In genomic region chr22:28259774-28260173, GRCh38 we compare ENCODE assay signal across 17 cellular contexts.
DNase-seq lines count a peak whose midpoint lies in the region; ATAC-seq and TF ChIP-seq lines count a peak whose summit lies in the region.
"Had no signal": no experiment of that assay in that cellular context is flagged by ENCODE, and none has a peak within 500 bp of the region (broad histone marks: within the 10 kb centered on the region; RNA-seq: fewer than 3 reads in every experiment).

No MANE protein-coding gene starts in this region.

- ATAC-seq in GM19455 (IDR thresholded peaks at IDR 0.05; ENCODE audit: unreplicated experiment) (no peak), HG03342 (IDR thresholded peaks at IDR 0.05; ENCODE audit: unreplicated experiment) (no peak), GM18909 (IDR thresholded peaks at IDR 0.05; ENCODE audit: poor library complexity, unreplicated experiment) (no peak), GM21717 (IDR thresholded peaks at IDR 0.05; ENCODE audit: unreplicated experiment) (no peak)
- ATAC-seq: GM23338, HCT116 had no signal

- H3K36me3 Mint-ChIP-seq in brain (peaks cover 34% of the 10 kb centered on the region), mesothelial cell of epicardium (peaks cover 16% of the 10 kb centered on the region), neural progenitor cell (peaks cover 16% of the 10 kb centered on the region)
- H3K36me3 Mint-ChIP-seq: CD4-positive, alpha-beta memory T cell had no signal

- H3F3A ChIP-seq in neural progenitor cell (ENCODE audit: low read depth), result no peaks in the 10 kb centered on the region

- no peak overlapping the region for H3K9ac ChIP-seq in neural progenitor cell

- H3K27me3 ChIP-seq in neural progenitor cell, result no peaks in the 10 kb centered on the region

- H3K36me3 ChIP-seq in neural progenitor cell, result peaks cover 5% of the 10 kb centered on the region

- TF ChIP-seq CTCF in brain (conservative IDR thresholded peaks at IDR 0.05), result no peak
- TF ChIP-seq CTCF in mesothelial cell of epicardium (IDR thresholded peaks at IDR 0.05; ENCODE audit: unreplicated experiment), result no peak
- no peak for TF ChIP-seq CTCF in neural progenitor cell (IDR thresholded peaks at IDR 0.05)

- no peaks in the 10 kb centered on the region for H3K4me1 ChIP-seq in neural progenitor cell

- H3K4me1 Mint-ChIP-seq in brain (peaks cover 32% of the 10 kb centered on the region), mesothelial cell of epicardium (peaks cover 16% of the 10 kb centered on the region), neural progenitor cell (no peaks in the 10 kb centered on the region)
- H3K4me1 Mint-ChIP-seq: CD4-positive, alpha-beta memory T cell; H9 had no signal

- H3K4me2 ChIP-seq in neural progenitor cell, result no peak overlapping the region
- H3K4me2 ChIP-seq: GM23338 had no signal

- no peak for DNase-seq in mesothelial cell of epicardium (ENCODE audit: low spot score in 2 of 2, unreplicated experiment in 2 of 2)
- no peak for DNase-seq in neural progenitor cell (ENCODE audit: low spot score)
- DNase-seq: C1 segment of cervical spinal cord; Calu3; CD4-positive, alpha-beta memory T cell; COR-L47; DMS53; DMS79 treated with DMSO at 0.1 percent for 48 hours; GF-D8; H9 had no signal

- H3K27ac ChIP-seq in neural progenitor cell, result no peak overlapping the region

- H3K9me3 Mint-ChIP-seq in brain (peaks cover 2 to 10% (median 5%) of the 10 kb centered on the region in 5 experiments), mesothelial cell of epicardium (peaks cover 10% of the 10 kb centered on the region), neural progenitor cell (peaks cover 8% of the 10 kb centered on the region)
- H3K9me3 Mint-ChIP-seq: GM23338, H9 had no signal

- no peak overlapping the region for H3K4me3 ChIP-seq in neural progenitor cell
- H3K4me3 ChIP-seq: GM23338 had no signal

- H2AFZ ChIP-seq in neural progenitor cell (replicated peaks), result no peak overlapping the region
- H2AFZ ChIP-seq: GM23338 had no signal

- H4K20me1 ChIP-seq in neural progenitor cell (ENCODE audit: low read depth), result peaks cover 8% of the 10 kb centered on the region

- H3K79me2 ChIP-seq in neural progenitor cell (ENCODE audit: low read depth), result no peaks in the 10 kb centered on the region

- no peaks in the 10 kb centered on the region for H3K9me3 ChIP-seq in neural progenitor cell (ENCODE audit: low read depth)

- peak overlapping the region in 1 of 5 experiments; percentile 35 for H3K4me3 Mint-ChIP-seq in brain
- H3K4me3 Mint-ChIP-seq in mesothelial cell of epicardium, result no peak overlapping the region
- H3K4me3 Mint-ChIP-seq in neural progenitor cell, result no peak overlapping the region
- H3K4me3 Mint-ChIP-seq: CD4-positive, alpha-beta memory T cell; GM23338; H9 had no signal

- H3K27me3 Mint-ChIP-seq in brain (no peaks in the 10 kb centered on the region), mesothelial cell of epicardium (ENCODE audit: low read depth) (no peaks in the 10 kb centered on the region), neural progenitor cell (ENCODE audit: insufficient read depth, low read depth) (no peaks in the 10 kb centered on the region)

- H3K27ac Mint-ChIP-seq in brain (peak overlapping the region in 3 of 5 experiments; percentile 25 to 79 (median 59)), mesothelial cell of epicardium (peak overlapping the region; percentile 49), neural progenitor cell (peak overlapping the region; percentile 6)
- H3K27ac Mint-ChIP-seq: CD4-positive, alpha-beta memory T cell; GM23338; H9 had no signal

Comparison
In these comparisons a context has a peak if more than half of its experiments do, and no peak if none do; other contexts are left out.
1. H3K27ac Mint-ChIP-seq: peak in every context shown above with its lines; median percentile 59 in brain; 49 in mesothelial cell of epicardium; 6 in neural progenitor cell.